Comparison of ENCODE assay signal across 16 cellular contexts in genomic region chr9:109604036-109604600, GRCh38.
DNase-seq lines count a peak whose midpoint lies in the region; ATAC-seq, FAIRE-seq and TF ChIP-seq lines count a peak whose summit lies in the region.
"Had no signal": no experiment of that assay in that cellular context is flagged by ENCODE, and none has a peak within 500 bp of the region (broad histone marks: within the 10 kb centered on the region; RNA-seq: fewer than 3 reads in every experiment).

No MANE protein-coding gene starts in this region.

- no peak overlapping the region for H3K4me2 ChIP-seq in GM23248 (ENCODE audit: unreplicated experiment)
- H3K4me2 ChIP-seq in keratinocyte (ENCODE audit: control insufficient read depth, extremely low read depth, insufficient read depth, low read depth, low read length), result no peak overlapping the region
- H3K4me2 ChIP-seq in osteoblast (ENCODE audit: insufficient read depth, low read length), result no peak overlapping the region
- H3K4me2 ChIP-seq: BLaER1 had no signal

- H3K4me3 ChIP-seq in GM23248, result no peak overlapping the region
- no peak overlapping the region for H3K4me3 ChIP-seq in keratinocyte (ENCODE audit: control insufficient read depth in 2 of 3, extremely low read depth in 1 of 3, insufficient read depth in 2 of 3, low read depth in 1 of 3, low read length in 3 of 3)
- H3K4me3 ChIP-seq in osteoblast (ENCODE audit: insufficient read depth, low read length), result no peak overlapping the region
- H3K4me3 ChIP-seq in right atrium auricular region, result no peak overlapping the region
- H3K4me3 ChIP-seq: BLaER1, HAP-1 had no signal

- H3K79me2 ChIP-seq in GM23248 (ENCODE audit: insufficient read depth) (no peaks in the 10 kb centered on the region), keratinocyte (ENCODE audit: control insufficient read depth, insufficient read depth, low read length) (no peaks in the 10 kb centered on the region), osteoblast (ENCODE audit: insufficient read depth, low read length) (no peaks in the 10 kb centered on the region)

- in situ Hi-C loops in GM23248 (cut with MboI), result no loop called here

- POLR2A ChIA-PET in WTC11 (lab: Charles Lee), result no interaction called here

- peaks cover 7% of the 10 kb centered on the region; the same call in 1 of the 2 replicates for H3K9me3 Mint-ChIP-seq in WTC11
- H3K9me3 Mint-ChIP-seq: CD8-positive, alpha-beta T cell had no signal

- 45 to 46% methylated on average over 7 of the region's 7 CpGs for WGBS in GM23248 (ENCODE audit: low coverage in 1 of 2, low lambda C conversion rate in 2 of 2, missing lambda C conversion rate in 2 of 2), 2 experiments

- H3K27me3 ChIP-seq in GM23248 (replicated peaks; ENCODE audit: insufficient read depth), result 0 out of 2 replicates have a peak, but pooled peaks cover 22% of the 10 kb centered on the region
- H3K27me3 ChIP-seq in keratinocyte (ENCODE audit: control insufficient read depth, extremely low read depth, insufficient read depth, low read length), result peaks cover 9% of the 10 kb centered on the region
- peaks cover 21% of the 10 kb centered on the region for H3K27me3 ChIP-seq in osteoblast (ENCODE audit: insufficient read depth, low read length)
- H3K27me3 ChIP-seq in right atrium auricular region, result no peaks in the 10 kb centered on the region
- H3K27me3 ChIP-seq: BLaER1 had no signal

- H3K36me3 Mint-ChIP-seq in WTC11, result no peaks in the 10 kb centered on the region
- H3K36me3 Mint-ChIP-seq: CD8-positive, alpha-beta T cell had no signal

- peak; percentile 57 for FAIRE-seq in keratinocyte (lab: Jason Lieb, UNC)

- H3K27ac Mint-ChIP-seq in WTC11, result no peak overlapping the region
- H3K27ac Mint-ChIP-seq: CD8-positive, alpha-beta T cell had no signal

- TF ChIP-seq CTCF in WTC11 (IDR thresholded peaks at IDR 0.05), result no peak
- no peak for TF ChIP-seq CTCF in keratinocyte (optimal IDR thresholded peaks at IDR 0.05 in 1 of 3, IDR thresholded peaks at IDR 0.05 in 1 of 3, conservative IDR thresholded peaks at IDR 0.05 in 1 of 3; ENCODE audit: extremely low read depth in 1 of 3, insufficient read depth in 2 of 3, low read length in 3 of 3)
- no peak for TF ChIP-seq CTCF in osteoblast (IDR thresholded peaks at IDR 0.05; ENCODE audit: extremely low read depth, low read depth, low read length)
- no peak for TF ChIP-seq CTCF in right atrium auricular region (IDR thresholded peaks at IDR 0.05)

- H2AFZ ChIP-seq in GM23248 (no peak overlapping the region), keratinocyte (ENCODE audit: control insufficient read depth, low read length) (no peak overlapping the region), osteoblast (ENCODE audit: low read length) (no peak overlapping the region)

- H3K9me3 ChIP-seq in GM23248 (ENCODE audit: low read depth) (no peaks in the 10 kb centered on the region), keratinocyte (ENCODE audit: control insufficient read depth, low read depth, low read length) (no peaks in the 10 kb centered on the region), osteoblast (ENCODE audit: low read depth, low read length) (no peaks in the 10 kb centered on the region), right atrium auricular region (no peaks in the 10 kb centered on the region)
- H3K9me3 ChIP-seq: BLaER1, HAP-1 had no signal

- no peaks in the 10 kb centered on the region for H3K9me1 ChIP-seq in keratinocyte (ENCODE audit: control insufficient read depth, extremely low read depth, insufficient read depth, low read length)

- H3K27ac ChIP-seq in GM23248 (no peak overlapping the region), keratinocyte (ENCODE audit: control insufficient read depth, insufficient read depth, low read length) (no peak overlapping the region), osteoblast (ENCODE audit: low read depth, low read length) (no peak overlapping the region), right atrium auricular region (no peak overlapping the region)
- H3K27ac ChIP-seq: BLaER1, RWPE1 had no signal

- H3K4me1 ChIP-seq in GM23248 (ENCODE audit: insufficient read depth), result no peaks in the 10 kb centered on the region; the same call in 1 of the 2 replicates
- H3K4me1 ChIP-seq in keratinocyte (ENCODE audit: control insufficient read depth, extremely low read depth, insufficient read depth, low read length), result no peaks in the 10 kb centered on the region
- H3K4me1 ChIP-seq in osteoblast (ENCODE audit: insufficient read depth, low read length), result peaks cover 11% of the 10 kb centered on the region
- H3K4me1 ChIP-seq in right atrium auricular region, result no peaks in the 10 kb centered on the region
- H3K4me1 ChIP-seq: HAP-1 had no signal

- H4K20me1 ChIP-seq in GM23248 (ENCODE audit: insufficient read depth) (no peaks in the 10 kb centered on the region), keratinocyte (ENCODE audit: control insufficient read depth, extremely low read depth, insufficient read depth, low read length) (no peaks in the 10 kb centered on the region), osteoblast (ENCODE audit: insufficient read depth, low read length) (no peaks in the 10 kb centered on the region)
- H4K20me1 ChIP-seq: BLaER1 had no signal

- H3K27me3 Mint-ChIP-seq in WTC11 (ENCODE audit: low read depth), result no peaks in the 10 kb centered on the region

- CTCF ChIA-PET in WTC11 (lab: Charles Lee), result no interaction called here

- H3K4me3 Mint-ChIP-seq in WTC11, result no peak overlapping the region
- H3K4me3 Mint-ChIP-seq: CD8-positive, alpha-beta T cell had no signal

- H3K9ac ChIP-seq in GM23248 (no peak overlapping the region), keratinocyte (ENCODE audit: control insufficient read depth, extremely low read depth, insufficient read depth, low read length) (no peak overlapping the region)
- H3K9ac ChIP-seq: BLaER1 had no signal

- H3K4me1 Mint-ChIP-seq in WTC11, result peaks cover 10% of the 10 kb centered on the region

- no peaks in the 10 kb centered on the region for H3K9me2 ChIP-seq in GM23248 (ENCODE audit: insufficient read depth)

- H3F3A ChIP-seq in GM23248 (ENCODE audit: insufficient read depth), result peaks cover 8% of the 10 kb centered on the region; the same call in 1 of the 2 replicates

- dilution Hi-C loops in keratinocyte (cut with MboI; ENCODE audit: extremely low pct_ligation_motif_present, low sequenced_read_pairs), result no loop called here

- H3K36me3 ChIP-seq in GM23248 (ENCODE audit: low read depth) (no peaks in the 10 kb centered on the region), keratinocyte (ENCODE audit: control insufficient read depth in 2 of 2, extremely low read depth in 1 of 2, insufficient read depth in 2 of 2, low read length in 2 of 2) (no peaks in the 10 kb centered on the region), osteoblast (ENCODE audit: insufficient read depth, low read length) (no peaks in the 10 kb centered on the region), right atrium auricular region (no peaks in the 10 kb centered on the region)
- H3K36me3 ChIP-seq: BLaER1, HAP-1 had no signal

- ATAC-seq in WTC11 (peak; percentile 46; the same call in 1 of the 2 replicates), esophagus mucosa (peak; percentile 87), GM21447 (IDR thresholded peaks at IDR 0.05; ENCODE audit: unreplicated experiment) (no peak)
- ATAC-seq: CD8-positive, alpha-beta T cell; PC-3 had no signal

- peak; percentile 18 for DNase-seq in GM23248
- no peak for DNase-seq in WTC11 (ENCODE audit: low spot score)
- DNase-seq in keratinocyte (ENCODE audit: low read depth, low spot score), result no peak
- no peak for DNase-seq in osteoblast (ENCODE audit: insufficient read length, low spot score, missing footprints)
- DNase-seq in right atrium auricular region (ENCODE audit: low spot score), result no peak
- DNase-seq in NK-92 treated with Interleukin-12 subunit alpha and Interleukin-12 subunit beta, amount 100 ng/mL, for 24 hours (lab: John Stamatoyannopoulos, UW), result no peak
- DNase-seq: CD8-positive, alpha-beta T cell; NCI-H1092; NCI-H2081 treated with DMSO at 0.1 percent for 48 hours; NCI-H226; PC-3 had no signal

TF ChIP-seq in WTC11, 78 proteins besides CTCF, POLR2A, EP300 and RAD21:
- TF ChIP-seq JAZF1 (CRISPR knock-in tag; IDR thresholded peaks at IDR 0.05) (no peak), PREB (CRISPR knock-in tag; IDR thresholded peaks at IDR 0.05; ENCODE audit: borderline replicate concordance) (no peak), ZNF317 (CRISPR knock-in tag; IDR thresholded peaks at IDR 0.05; ENCODE audit: borderline replicate concordance, low read depth) (no peak), ZBTB21 (CRISPR knock-in tag; IDR thresholded peaks at IDR 0.05; ENCODE audit: borderline replicate concordance) (no peak), ATF2 (CRISPR knock-in tag; IDR thresholded peaks at IDR 0.05; ENCODE audit: borderline replicate concordance, low read depth) (no peak)
